1 cellular context compared by ENCODE assay signal in the genomic region with DNA sequence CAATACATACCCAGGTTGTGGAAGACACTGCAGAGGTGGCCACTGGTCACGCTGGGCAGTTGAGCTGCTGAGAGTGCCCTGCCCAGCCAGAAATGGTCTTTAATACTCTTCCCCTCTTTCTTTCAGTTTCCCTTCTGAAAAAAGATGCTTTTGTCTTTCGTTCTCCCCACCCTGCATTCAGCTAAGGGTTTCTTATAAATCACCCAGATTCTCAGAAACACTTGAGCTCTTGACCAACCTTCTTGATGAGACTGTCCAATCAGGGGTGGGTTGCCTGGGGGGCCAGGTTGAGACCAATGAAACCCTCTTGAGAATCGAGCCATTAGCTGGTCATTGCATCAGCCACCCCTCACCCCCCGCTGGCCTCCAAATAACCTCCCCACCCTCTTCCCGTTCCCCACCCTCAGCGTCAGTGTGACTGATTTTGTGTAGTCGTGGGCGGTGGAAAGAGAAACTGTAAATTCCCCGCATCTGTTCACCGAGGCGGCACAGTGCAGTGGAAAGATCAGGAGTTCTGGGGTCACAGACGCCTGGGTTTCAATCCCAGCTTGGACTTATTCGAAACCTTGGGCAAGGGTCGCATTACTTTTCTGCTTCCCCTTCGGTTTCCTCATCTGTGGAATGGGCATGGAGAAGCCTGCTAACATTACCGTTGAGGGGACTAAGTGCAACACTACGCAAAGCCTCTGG.
TF ChIP-seq lines count a peak whose summit lies in the region.

No MANE protein-coding gene starts in this region.

TF ChIP-seq in HEK293, 187 proteins besides CTCF, POLR2A, EP300 and RAD21 (continued from another document):
- no peak for TF ChIP-seq HOXA7 (CRISPR knock-in tag; IDR thresholded peaks at IDR 0.05; ENCODE audit: borderline replicate concordance)
- TF ChIP-seq ZNF416 (tag by site-specific recombination; IDR thresholded peaks at IDR 0.05): no peak
- TF ChIP-seq ZNF664 (tag by site-specific recombination; IDR thresholded peaks at IDR 0.05): 0 out of 2 replicates have a peak, but pooled peaks have one; percentile 5
- TF ChIP-seq ZNF791 (tag by site-specific recombination; IDR thresholded peaks at IDR 0.05): no peak
- peak; percentile 77 for TF ChIP-seq KLF1 (tag by site-specific recombination; IDR thresholded peaks at IDR 0.05)
- no peak for TF ChIP-seq ZNF768 (tag by site-specific recombination; IDR thresholded peaks at IDR 0.05)
- no peak for TF ChIP-seq ZNF707 (tag by site-specific recombination; IDR thresholded peaks at IDR 0.05)
- no peak for TF ChIP-seq ZNF670 (tag by site-specific recombination; IDR thresholded peaks at IDR 0.05; ENCODE audit: low read depth)
- TF ChIP-seq, protein P1, sequence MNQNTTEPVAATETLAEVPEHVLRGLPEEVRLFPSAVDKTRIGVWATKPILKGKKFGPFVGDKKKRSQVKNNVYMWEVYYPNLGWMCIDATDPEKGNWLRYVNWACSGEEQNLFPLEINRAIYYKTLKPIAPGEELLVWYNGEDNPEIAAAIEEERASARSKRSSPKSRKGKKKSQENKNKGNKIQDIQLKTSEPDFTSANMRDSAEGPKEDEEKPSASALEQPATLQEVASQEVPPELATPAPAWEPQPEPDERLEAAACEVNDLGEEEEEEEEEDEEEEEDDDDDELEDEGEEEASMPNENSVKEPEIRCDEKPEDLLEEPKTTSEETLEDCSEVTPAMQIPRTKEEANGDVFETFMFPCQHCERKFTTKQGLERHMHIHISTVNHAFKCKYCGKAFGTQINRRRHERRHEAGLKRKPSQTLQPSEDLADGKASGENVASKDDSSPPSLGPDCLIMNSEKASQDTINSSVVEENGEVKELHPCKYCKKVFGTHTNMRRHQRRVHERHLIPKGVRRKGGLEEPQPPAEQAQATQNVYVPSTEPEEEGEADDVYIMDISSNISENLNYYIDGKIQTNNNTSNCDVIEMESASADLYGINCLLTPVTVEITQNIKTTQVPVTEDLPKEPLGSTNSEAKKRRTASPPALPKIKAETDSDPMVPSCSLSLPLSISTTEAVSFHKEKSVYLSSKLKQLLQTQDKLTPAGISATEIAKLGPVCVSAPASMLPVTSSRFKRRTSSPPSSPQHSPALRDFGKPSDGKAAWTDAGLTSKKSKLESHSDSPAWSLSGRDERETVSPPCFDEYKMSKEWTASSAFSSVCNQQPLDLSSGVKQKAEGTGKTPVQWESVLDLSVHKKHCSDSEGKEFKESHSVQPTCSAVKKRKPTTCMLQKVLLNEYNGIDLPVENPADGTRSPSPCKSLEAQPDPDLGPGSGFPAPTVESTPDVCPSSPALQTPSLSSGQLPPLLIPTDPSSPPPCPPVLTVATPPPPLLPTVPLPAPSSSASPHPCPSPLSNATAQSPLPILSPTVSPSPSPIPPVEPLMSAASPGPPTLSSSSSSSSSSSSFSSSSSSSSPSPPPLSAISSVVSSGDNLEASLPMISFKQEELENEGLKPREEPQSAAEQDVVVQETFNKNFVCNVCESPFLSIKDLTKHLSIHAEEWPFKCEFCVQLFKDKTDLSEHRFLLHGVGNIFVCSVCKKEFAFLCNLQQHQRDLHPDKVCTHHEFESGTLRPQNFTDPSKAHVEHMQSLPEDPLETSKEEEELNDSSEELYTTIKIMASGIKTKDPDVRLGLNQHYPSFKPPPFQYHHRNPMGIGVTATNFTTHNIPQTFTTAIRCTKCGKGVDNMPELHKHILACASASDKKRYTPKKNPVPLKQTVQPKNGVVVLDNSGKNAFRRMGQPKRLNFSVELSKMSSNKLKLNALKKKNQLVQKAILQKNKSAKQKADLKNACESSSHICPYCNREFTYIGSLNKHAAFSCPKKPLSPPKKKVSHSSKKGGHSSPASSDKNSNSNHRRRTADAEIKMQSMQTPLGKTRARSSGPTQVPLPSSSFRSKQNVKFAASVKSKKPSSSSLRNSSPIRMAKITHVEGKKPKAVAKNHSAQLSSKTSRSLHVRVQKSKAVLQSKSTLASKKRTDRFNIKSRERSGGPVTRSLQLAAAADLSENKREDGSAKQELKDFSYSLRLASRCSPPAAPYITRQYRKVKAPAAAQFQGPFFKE (tag by site-specific recombination; IDR thresholded peaks at IDR 0.05; ENCODE audit: borderline replicate concordance): no peak
- TF ChIP-seq, protein P2, sequence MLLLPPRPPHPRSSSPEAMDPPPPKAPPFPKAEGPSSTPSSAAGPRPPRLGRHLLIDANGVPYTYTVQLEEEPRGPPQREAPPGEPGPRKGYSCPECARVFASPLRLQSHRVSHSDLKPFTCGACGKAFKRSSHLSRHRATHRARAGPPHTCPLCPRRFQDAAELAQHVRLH (tag by site-specific recombination; IDR thresholded peaks at IDR 0.05): no peak
- no peak for TF ChIP-seq ZNF169 (tag by site-specific recombination; IDR thresholded peaks at IDR 0.05)
- TF ChIP-seq ZNF221 (tag by site-specific recombination; IDR thresholded peaks at IDR 0.05; ENCODE audit: borderline replicate concordance): no peak
- peak; percentile 66 for TF ChIP-seq GLIS2 (tag by site-specific recombination; IDR thresholded peaks at IDR 0.05)
